Comparison of ENCODE assay signal across 16 cellular contexts in the genomic region with DNA sequence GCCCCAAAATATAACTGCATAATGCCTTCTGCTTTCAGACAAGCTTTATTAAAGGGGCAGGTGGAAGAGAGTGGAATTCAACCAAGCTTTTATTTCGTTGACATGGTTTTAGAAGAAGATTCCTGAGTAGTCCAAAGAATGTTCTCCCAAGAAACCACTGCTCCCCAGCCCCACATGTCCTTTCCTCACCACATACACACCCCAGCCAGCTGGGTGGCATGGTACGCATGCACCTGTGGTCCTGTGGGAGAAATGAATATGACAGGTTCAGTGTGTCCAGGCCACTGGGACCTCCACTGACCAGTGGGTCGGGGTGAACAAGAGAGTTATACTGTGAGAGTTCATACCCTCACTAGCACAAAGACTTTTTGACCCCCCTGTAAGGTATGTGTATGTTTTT.
"Had no signal": no experiment of that assay in that cellular context is flagged by ENCODE, and none has a peak within 500 bp of the region (broad histone marks: within the 10 kb centered on the region; RNA-seq: fewer than 3 reads in every experiment).

No MANE protein-coding gene starts in this region.

- H3K27ac ChIP-seq: foreskin keratinocyte, right lobe of liver, stomach, testis, upper lobe of right lung had no signal

- H3K27me3 Mint-ChIP-seq: activated naive CD8-positive, alpha-beta T cell; T-cell had no signal

- ATAC-seq: activated CD8-positive, alpha-beta T cell treated with anti-CD3 and anti-CD28 coated beads, Interleukin-2, amount 10 ng/mL, durations not matched to agents 7 days and 5 days; foreskin keratinocyte; left lobe of liver; right lobe of liver; T-cell; upper lobe of right lung had no signal

- H3K27ac Mint-ChIP-seq: activated naive CD8-positive, alpha-beta T cell; T-cell had no signal

- H3K27me3 ChIP-seq: foreskin keratinocyte, right lobe of liver, stomach, testis, upper lobe of right lung had no signal

- DNase-seq: activated CD4-positive, alpha-beta T cell treated with anti-CD3 and anti-CD28 coated beads for 48 hours; activated CD4-positive, CD25-positive, alpha-beta regulatory T cell; activated CD8-positive, alpha-beta memory T cell treated with anti-CD3 and anti-CD28 coated beads, Interleukin-2, amount 50 U/mL, for 48 hours; activated CD8-positive, alpha-beta T cell treated with anti-CD3 and anti-CD28 coated beads, Interleukin-2, amount 10 ng/mL, durations not matched to agents 7 days and 5 days; foreskin keratinocyte; kidney; right lobe of liver; stimulated activated CD4-positive, alpha-beta T cell treated with anti-CD3 and anti-CD28 coated beads, Interleukin-4, amount 100 ng/mL, for 1 hour; stomach; T-cell; T-helper 9 cell; testis; upper lobe of right lung had no signal

- H3K4me1 ChIP-seq: right lobe of liver, testis, upper lobe of right lung had no signal

- H3K4me3 Mint-ChIP-seq: activated CD8-positive, alpha-beta T cell treated with anti-CD3 and anti-CD28 coated beads, Interleukin-2, amount 10 ng/mL, durations not matched to agents 7 days and 5 days; activated naive CD8-positive, alpha-beta T cell; T-cell had no signal

- H3K4me3 ChIP-seq: right lobe of liver, smooth muscle cell, stomach, testis, upper lobe of right lung had no signal

- H3K9me3 Mint-ChIP-seq: T-cell had no signal

- H3K9me3 ChIP-seq: right lobe of liver, stomach, testis, upper lobe of right lung had no signal
